ENCODE assay signal across 8 cellular contexts in genomic region chr4:25860586-25861421, GRCh38. TPM values are rescaled to one million over a fixed set of nuclear protein-coding genes. Genes with fewer than 3 reads are reported as not detected.
DNase-seq lines count a peak whose midpoint lies in the region; ATAC-seq and TF ChIP-seq lines count a peak whose summit lies in the region.

No MANE protein-coding gene starts in this region.

- peaks cover 59% of the 10 kb centered on the region for H3K4me1 Mint-ChIP-seq in activated naive CD8-positive, alpha-beta T cell (ENCODE audit: low read depth)

- H3K27me3 ChIP-seq in GM06990 (replicated peaks; ENCODE audit: control insufficient read depth, insufficient read depth, low read length): no peaks in the 10 kb centered on the region
- peaks cover 29% of the 10 kb centered on the region; the same call in 1 of the 2 replicates for H3K27me3 ChIP-seq in HUES64 (ENCODE audit: insufficient read depth, low read length)
- H3K27me3 ChIP-seq in muscle layer of duodenum (ENCODE audit: low read depth, low read length): no peaks in the 10 kb centered on the region

- DNase-seq in GM06990 (ENCODE audit: extremely low read depth, insufficient read length) (no peak), DMS79 treated with DMSO at 0.1 percent for 48 hours (lab: John Stamatoyannopoulos, UW) (no peak)

- no peak for TF ChIP-seq CTCF in GM06990 (IDR thresholded peaks at IDR 0.05; ENCODE audit: insufficient read depth, low read length, poor library complexity, severe bottlenecking)

- no peaks in the 10 kb centered on the region for H3K9me3 ChIP-seq in HUES64 (ENCODE audit: insufficient read depth, low read depth, low read length)
- no peaks in the 10 kb centered on the region for H3K9me3 ChIP-seq in muscle layer of duodenum (ENCODE audit: control insufficient read depth in 1 of 2, low read length in 2 of 2)

- no peaks in the 10 kb centered on the region for H3K27me3 Mint-ChIP-seq in activated naive CD8-positive, alpha-beta T cell

- H3K4me3 ChIP-seq in GM06990 (replicated peaks; ENCODE audit: low read depth, low read length) (peak overlapping the region; percentile 71; the same call in 1 of the 2 replicates), HUES64 (ENCODE audit: low read length) (peak overlapping the region; percentile 76; the same call in 1 of the 2 replicates), muscle layer of duodenum (ENCODE audit: low read depth in 1 of 2, low read length in 2 of 2) (peak overlapping the region in 1 of 2 donors; percentile 84)

- H3K27ac Mint-ChIP-seq in activated naive CD8-positive, alpha-beta T cell: peak overlapping the region; percentile 94

- no peaks in the 10 kb centered on the region for H3K9me3 Mint-ChIP-seq in activated naive CD8-positive, alpha-beta T cell (ENCODE audit: low read depth)

- H3K9ac ChIP-seq in HUES64 (ENCODE audit: low read depth, low read length): no peak overlapping the region

- H3K4me3 Mint-ChIP-seq in activated naive CD8-positive, alpha-beta T cell: peak overlapping the region; percentile 94

- 90% methylated on average over 8 of the region's 8 CpGs for WGBS in HUES64

- H3K4me1 ChIP-seq in HUES64 (ENCODE audit: insufficient read depth, low read length) (peaks cover 26% of the 10 kb centered on the region), muscle layer of duodenum (ENCODE audit: control insufficient read depth in 1 of 2, insufficient read depth in 2 of 2, low read length in 2 of 2) (peaks cover 7% of the 10 kb centered on the region in 2 donors)

- H3K36me3 ChIP-seq in GM06990 (ENCODE audit: control insufficient read depth, insufficient read depth, low read length) (no peaks in the 10 kb centered on the region), HUES64 (ENCODE audit: insufficient read depth, low read length) (no peaks in the 10 kb centered on the region), muscle layer of duodenum (ENCODE audit: control insufficient read depth in 1 of 2, insufficient read depth in 2 of 2, low read length in 2 of 2) (no peaks in the 10 kb centered on the region)

- ATAC-seq in HG03469 (IDR thresholded peaks at IDR 0.05; ENCODE audit: unreplicated experiment) (no peak), HG02973 (IDR thresholded peaks at IDR 0.05; ENCODE audit: unreplicated experiment) (no peak), HG03442 (IDR thresholded peaks at IDR 0.05; ENCODE audit: unreplicated experiment) (no peak)

- H3K27ac ChIP-seq in HUES64 (ENCODE audit: low read depth, low read length): no peak overlapping the region
- H3K27ac ChIP-seq in muscle layer of duodenum (ENCODE audit: low read length): peak overlapping the region; percentile 80

- no peaks in the 10 kb centered on the region for H3K36me3 Mint-ChIP-seq in activated naive CD8-positive, alpha-beta T cell

RNA-seq across cellular contexts. Expression of gene SEL1L3, which starts 2.0 kb away (rescaled TPM):
- 24.9 TPM for polyA plus RNA-seq in HUES64 (2013, experiment 1 of 2)
- 24.5 TPM for polyA plus RNA-seq in HUES64 (2013, experiment 2 of 2)

RNA-seq across cellular contexts. Expression of gene SMIM20, which starts 53.2 kb away (rescaled TPM):
- 65.8 TPM for polyA plus RNA-seq in HUES64 (2013, experiment 1 of 2)
- 73.9 TPM for polyA plus RNA-seq in HUES64 (2013, experiment 2 of 2)
